1 cellular context compared by ENCODE assay signal in the genomic region with DNA sequence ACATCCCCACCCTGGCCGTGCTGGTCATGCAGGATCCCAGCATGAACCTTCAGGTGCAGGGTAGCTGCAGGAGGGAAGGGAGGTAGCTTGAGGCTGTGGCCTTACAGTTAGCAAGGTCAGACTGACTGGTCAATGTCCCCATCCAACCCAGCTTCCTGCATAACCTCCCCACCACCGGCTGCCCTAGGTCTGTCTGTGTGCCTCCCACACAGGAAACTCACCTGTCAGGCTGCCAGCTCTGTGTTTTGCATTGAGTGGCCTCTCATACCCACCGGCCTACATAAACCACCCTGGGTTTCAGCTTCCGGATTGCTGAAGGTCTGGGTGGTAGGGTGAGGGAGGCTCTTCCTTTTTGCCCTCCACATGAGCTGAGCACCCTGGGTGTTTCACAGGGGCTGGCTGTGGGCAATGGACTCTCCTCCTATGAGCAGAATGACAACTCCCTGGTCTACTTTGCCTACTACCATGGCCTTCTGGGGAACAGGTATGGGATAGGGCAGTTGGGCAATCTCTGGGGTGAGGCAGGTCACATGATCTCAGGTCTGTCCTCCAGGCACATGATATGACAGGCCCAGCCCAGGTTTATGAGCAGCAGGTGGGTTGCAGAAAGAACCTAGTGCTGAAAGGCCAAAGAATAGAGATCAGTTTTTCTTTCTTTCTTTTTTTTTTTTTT.
TF ChIP-seq lines count a peak whose summit lies in the region.

No MANE protein-coding gene starts in this region.

TF ChIP-seq in SK-N-SH, 30 proteins besides CTCF, POLR2A, EP300 and RAD21 (continued from another document):
- TF ChIP-seq, protein P1, sequence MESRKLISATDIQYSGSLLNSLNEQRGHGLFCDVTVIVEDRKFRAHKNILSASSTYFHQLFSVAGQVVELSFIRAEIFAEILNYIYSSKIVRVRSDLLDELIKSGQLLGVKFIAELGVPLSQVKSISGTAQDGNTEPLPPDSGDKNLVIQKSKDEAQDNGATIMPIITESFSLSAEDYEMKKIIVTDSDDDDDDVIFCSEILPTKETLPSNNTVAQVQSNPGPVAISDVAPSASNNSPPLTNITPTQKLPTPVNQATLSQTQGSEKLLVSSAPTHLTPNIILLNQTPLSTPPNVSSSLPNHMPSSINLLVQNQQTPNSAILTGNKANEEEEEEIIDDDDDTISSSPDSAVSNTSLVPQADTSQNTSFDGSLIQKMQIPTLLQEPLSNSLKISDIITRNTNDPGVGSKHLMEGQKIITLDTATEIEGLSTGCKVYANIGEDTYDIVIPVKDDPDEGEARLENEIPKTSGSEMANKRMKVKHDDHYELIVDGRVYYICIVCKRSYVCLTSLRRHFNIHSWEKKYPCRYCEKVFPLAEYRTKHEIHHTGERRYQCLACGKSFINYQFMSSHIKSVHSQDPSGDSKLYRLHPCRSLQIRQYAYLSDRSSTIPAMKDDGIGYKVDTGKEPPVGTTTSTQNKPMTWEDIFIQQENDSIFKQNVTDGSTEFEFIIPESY (IDR thresholded peaks at IDR 0.05; ENCODE audit: borderline replicate concordance, low read depth) = no peak
- no peak for TF ChIP-seq MEF2A (IDR thresholded peaks at IDR 0.05; ENCODE audit: borderline replicate concordance, low read depth)
- TF ChIP-seq CHD2 (IDR thresholded peaks at IDR 0.05; ENCODE audit: low read length, partially characterized antibody) = no peak
- TF ChIP-seq SIN3A (IDR thresholded peaks at IDR 0.05; ENCODE audit: borderline replicate concordance, low read depth, low read length) = no peak
- no peak for TF ChIP-seq SMC3 (IDR thresholded peaks at IDR 0.05; ENCODE audit: low read depth, low read length)
- TF ChIP-seq JUND (IDR thresholded peaks at IDR 0.05) = no peak
- TF ChIP-seq ELF1 (IDR thresholded peaks at IDR 0.05) = no peak
- TF ChIP-seq TCF12 (IDR thresholded peaks at IDR 0.05) = no peak
- no peak for TF ChIP-seq GABPA (IDR thresholded peaks at IDR 0.05; ENCODE audit: low read depth)
- no peak for TF ChIP-seq GATA2 (CRISPR knock-in tag; IDR thresholded peaks at IDR 0.05)
